ENCODE assay signal across 8 cellular contexts in the genomic region with DNA sequence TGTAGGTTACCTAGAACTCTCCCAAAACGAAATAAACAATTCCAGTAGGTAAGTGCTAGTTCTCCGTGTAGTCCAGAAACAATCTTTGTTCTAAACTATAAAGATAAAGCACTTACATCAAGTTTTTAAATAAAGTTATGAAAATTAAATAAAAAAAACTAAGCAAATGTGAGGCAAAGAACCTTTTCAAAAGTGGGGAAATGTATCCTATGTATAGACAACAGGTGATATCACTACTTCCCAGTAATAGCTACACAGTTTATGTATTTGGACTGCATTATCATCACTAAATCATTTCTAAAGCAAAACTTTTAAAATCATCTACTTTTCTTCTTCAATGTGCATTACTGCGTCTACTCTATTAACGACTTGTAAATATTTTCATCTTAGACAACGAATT. TPM values are rescaled to one million over a fixed set of nuclear protein-coding genes. Genes with fewer than 3 reads are reported as not detected.
A peak's percentile ranks its signal among the peaks of the same experiment; 100 is the strongest.
DNase-seq lines count a peak whose midpoint lies in the region; ATAC-seq, FAIRE-seq and TF ChIP-seq lines count a peak whose summit lies in the region.

No MANE protein-coding gene starts in this region.

- no peaks in the 10 kb centered on the region for H3K27me3 Mint-ChIP-seq in activated T-cell treated with anti-CD3 and anti-CD28 coated beads, Interleukin-2, amount 50 U/mL, for 72 hours (ENCODE audit: low read depth)
- no peaks in the 10 kb centered on the region for H3K27me3 Mint-ChIP-seq in activated naive CD8-positive, alpha-beta T cell treated with anti-CD3 and anti-CD28 coated beads, Interleukin-2, amount 50 U/mL, for 24 hours

- no peak for ATAC-seq in activated T-cell treated with anti-CD3 and anti-CD28 coated beads, Interleukin-2, amount 50 U/mL, for 72 hours (replicated peaks in 1 of 2)
- no peak for ATAC-seq in activated naive CD8-positive, alpha-beta T cell treated with anti-CD3 and anti-CD28 coated beads, Interleukin-2, amount 50 U/mL, for 24 hours
- no peak for ATAC-seq in left lung

- no peaks in the 10 kb centered on the region for H3K9me3 ChIP-seq in left lung
- H3K9me3 ChIP-seq in tibial artery = no peaks in the 10 kb centered on the region

- TF ChIP-seq CTCF in left lung (IDR thresholded peaks at IDR 0.05) = no peak
- TF ChIP-seq CTCF in tibial artery (IDR thresholded peaks at IDR 0.05) = no peak

- H3K4me1 ChIP-seq in left lung = peaks cover 11 to 62% of the 10 kb centered on the region in 2 donors
- peaks cover 0 to 58% (median 14%) of the 10 kb centered on the region in 4 donors for H3K4me1 ChIP-seq in tibial artery

- H3K4me1 Mint-ChIP-seq in activated T-cell treated with anti-CD3 and anti-CD28 coated beads, Interleukin-2, amount 50 U/mL, for 72 hours (ENCODE audit: low read depth) = peaks cover 53% of the 10 kb centered on the region
- H3K4me1 Mint-ChIP-seq in activated naive CD8-positive, alpha-beta T cell treated with anti-CD3 and anti-CD28 coated beads, Interleukin-2, amount 50 U/mL, for 24 hours = peaks cover 51% of the 10 kb centered on the region

- peaks cover 7 to 18% of the 10 kb centered on the region in 2 donors for H3K36me3 Mint-ChIP-seq in activated T-cell treated with anti-CD3 and anti-CD28 coated beads, Interleukin-2, amount 50 U/mL, for 72 hours (ENCODE audit: insufficient read depth in 2 of 2)
- peaks cover 17% of the 10 kb centered on the region for H3K36me3 Mint-ChIP-seq in activated naive CD8-positive, alpha-beta T cell treated with anti-CD3 and anti-CD28 coated beads, Interleukin-2, amount 50 U/mL, for 24 hours (ENCODE audit: low read depth)

- no peak for DNase-seq in activated T-cell treated with anti-CD3 and anti-CD28 coated beads, Interleukin-2, amount 50 U/mL, for 72 hours
- no peak for DNase-seq in activated T-cell treated with anti-CD3 and anti-CD28 coated beads, Interleukin-2, amount 50 U/mL, for 48 hours
- no peak for DNase-seq in activated naive CD8-positive, alpha-beta T cell treated with anti-CD3 and anti-CD28 coated beads, Interleukin-2, amount 50 U/mL, for 24 hours
- DNase-seq in left lung (no peak), tibial artery (no peak), GM12892 (ENCODE audit: insufficient read length) (no peak), NOMO-1 treated with dmso at 0.1 percent for 144 hours (lab: John Stamatoyannopoulos, UW; ENCODE audit: unreplicated experiment) (no peak), head of caudate nucleus (no peak)

- no peaks in the 10 kb centered on the region for H3K9me3 Mint-ChIP-seq in activated T-cell treated with anti-CD3 and anti-CD28 coated beads, Interleukin-2, amount 50 U/mL, for 72 hours
- H3K9me3 Mint-ChIP-seq in activated naive CD8-positive, alpha-beta T cell treated with anti-CD3 and anti-CD28 coated beads, Interleukin-2, amount 50 U/mL, for 24 hours = no peaks in the 10 kb centered on the region

- H3K4me3 ChIP-seq in left lung (peak overlapping the region; percentile 76 to 79), tibial artery (peak overlapping the region; percentile 83 to 86)

- peak overlapping the region; percentile 85 to 99 for H3K4me3 Mint-ChIP-seq in activated T-cell treated with anti-CD3 and anti-CD28 coated beads, Interleukin-2, amount 50 U/mL, for 72 hours
- H3K4me3 Mint-ChIP-seq in activated naive CD8-positive, alpha-beta T cell treated with anti-CD3 and anti-CD28 coated beads, Interleukin-2, amount 50 U/mL, for 24 hours = peak overlapping the region; percentile 93

- TF ChIP-seq POLR2A in GM12892 (IDR thresholded peaks at IDR 0.05; ENCODE audit: low read depth, low read length) = no peak

- H3K27ac ChIP-seq in left lung = no peak overlapping the region
- H3K27ac ChIP-seq in tibial artery = no peak overlapping the region

- no peaks in the 10 kb centered on the region for H3K36me3 ChIP-seq in left lung
- H3K36me3 ChIP-seq in tibial artery = no peaks in the 10 kb centered on the region

- H3K27ac Mint-ChIP-seq in activated T-cell treated with anti-CD3 and anti-CD28 coated beads, Interleukin-2, amount 50 U/mL, for 72 hours = peak overlapping the region; percentile 99
- peak overlapping the region; percentile 92 for H3K27ac Mint-ChIP-seq in activated naive CD8-positive, alpha-beta T cell treated with anti-CD3 and anti-CD28 coated beads, Interleukin-2, amount 50 U/mL, for 24 hours

- intact Hi-C loops in left lung (cut with DNase I) = no loop called here
- intact Hi-C loops in tibial artery (cut with DNase I; ENCODE audit: low total_unique reads) = no loop called here
- intact Hi-C loops in head of caudate nucleus (cut with DNase I) = no loop called here

- FAIRE-seq in GM12892 (lab: Jason Lieb, UNC) = no peak

- H3K27me3 ChIP-seq in left lung (no peaks in the 10 kb centered on the region), tibial artery (no peaks in the 10 kb centered on the region)

RNA-seq across cellular contexts. Expression of a gene that starts 2.0 kb away (rescaled TPM):
- total RNA-seq in activated T-cell treated with anti-CD3 and anti-CD28 coated beads, Interleukin-2, amount 50 U/mL, for 72 hours = 100 to 1,000 TPM in 1 of 2 donors, 10 to 100 TPM in 1; 92.2 to 105 TPM
- 10 to 100 TPM; 55.0 to 56.1 TPM for total RNA-seq in left lung
- 46.9 TPM for polyA plus RNA-seq in GM12892 (2012; ENCODE audit: missing spikeins)
